ENCODE assay signal across 23 cellular contexts in the genomic region with DNA sequence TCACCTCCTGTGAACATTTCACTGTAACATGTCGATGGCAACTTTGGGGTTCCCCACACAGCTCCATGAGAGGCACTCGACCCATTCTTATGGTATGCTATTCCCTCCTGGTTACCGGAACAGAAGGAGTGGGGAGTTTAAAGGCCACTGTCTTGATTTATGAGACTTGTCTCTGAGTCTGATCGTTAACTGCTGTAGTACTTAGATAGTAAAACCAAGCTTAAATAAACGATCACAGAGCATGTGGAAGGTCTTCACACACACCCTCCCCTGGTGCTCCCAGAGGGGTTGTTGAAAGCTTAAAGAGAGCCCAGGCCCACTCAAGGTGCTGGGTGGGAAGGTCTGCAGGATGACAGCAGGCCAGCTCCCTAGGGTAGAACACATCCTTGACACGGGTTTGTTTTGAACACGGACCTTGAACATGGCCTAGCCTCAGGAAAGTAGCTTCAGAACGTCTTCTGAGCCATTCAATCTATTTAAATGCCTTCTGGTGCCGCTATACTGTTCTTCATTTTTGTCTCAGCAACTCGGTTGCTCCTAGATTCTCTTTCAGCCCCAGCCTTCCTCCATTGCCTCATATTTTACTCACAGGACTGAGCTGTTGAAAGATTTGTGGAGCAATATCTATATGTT.
DNase-seq lines count a peak whose midpoint lies in the region; ATAC-seq, FAIRE-seq and TF ChIP-seq lines count a peak whose summit lies in the region.
"Had no signal": no experiment of that assay in that cellular context is flagged by ENCODE, and none has a peak within 500 bp of the region (broad histone marks: within the 10 kb centered on the region; RNA-seq: fewer than 3 reads in every experiment).

No MANE protein-coding gene starts in this region.

- WGBS in prostate gland: 30% methylated on average over 10 of the region's 10 CpGs
- 14% methylated on average over 10 of the region's 10 CpGs for WGBS in HepG2 (ENCODE audit: low lambda C conversion rate)

- TF ChIP-seq POLR2A in prostate gland (IDR thresholded peaks at IDR 0.05) (no peak), HepG2 (IDR thresholded peaks at IDR 0.05; ENCODE audit: insufficient read depth in 1 of 2, low read depth in 2 of 2, low read length in 2 of 2) (no peak)

- BruUV-seq in HepG2 (replicated peaks; lab: Mats Ljungman, UMichigan): no TSS peak

- H3K4me1 Mint-ChIP-seq in mesothelial cell of epicardium: peaks cover 31% of the 10 kb centered on the region
- H3K4me1 Mint-ChIP-seq: CD4-positive, alpha-beta memory T cell had no signal

- no peaks in the 10 kb centered on the region for H3K79me2 ChIP-seq in HepG2 (ENCODE audit: insufficient read depth, low read length)

- TF ChIP-seq RAD21 in HepG2 (CRISPR knock-in tag; IDR thresholded peaks at IDR 0.05): no peak

- no peaks in the 10 kb centered on the region for H3K27me3 Mint-ChIP-seq in mesothelial cell of epicardium (ENCODE audit: low read depth)

- peak overlapping the region; percentile 15 for H3K27ac Mint-ChIP-seq in mesothelial cell of epicardium
- H3K27ac Mint-ChIP-seq: CD4-positive, alpha-beta memory T cell; H9 had no signal

- H4K20me1 ChIP-seq in HepG2 (ENCODE audit: insufficient read depth, low read length): no peaks in the 10 kb centered on the region
- H4K20me1 ChIP-seq: BLaER1 treated with 17β-estradiol and CSF1 and Interleukin-3, amounts not matched to agents 10 nM and 100 nM had no signal

- H3K9me3 Mint-ChIP-seq in mesothelial cell of epicardium: peaks cover 20% of the 10 kb centered on the region

- ATAC-seq in omental fat pad (ENCODE audit: low FRiP score) (no peak), HepG2 (no peak)
- ATAC-seq: GM12878, Right ventricle myocardium inferior had no signal

- no peak overlapping the region for H3K4me3 ChIP-seq in HEK293 (ENCODE audit: low read depth, low read length)
- no peak overlapping the region for H3K4me3 ChIP-seq in epithelial cell of esophagus (ENCODE audit: low read length)
- no peak overlapping the region for H3K4me3 ChIP-seq in prostate gland
- H3K4me3 ChIP-seq in HepG2 (replicated peaks in 1 of 3; ENCODE audit: insufficient read depth in 1 of 3, low read depth in 2 of 3, low read length in 3 of 3): no peak overlapping the region
- H3K4me3 ChIP-seq in foreskin fibroblast (ENCODE audit: low read depth in 1 of 2, low read length in 2 of 2): no peak overlapping the region
- H3K4me3 ChIP-seq: BLaER1 treated with 17β-estradiol and CSF1 and Interleukin-3, amounts not matched to agents 10 nM and 100 nM; GM12878 had no signal

- in situ Hi-C loops in HepG2 (cut with HindIII; ENCODE audit: extremely low pct_ligation_motif_present, low pct_unique_long_range_greater_than_20kb): no loop called here

- no peak for FAIRE-seq in HepG2 (lab: Jason Lieb, UNC)
- FAIRE-seq: GM12878, RCC 7860 had no signal

- no peak overlapping the region for H2AFZ ChIP-seq in HepG2 (ENCODE audit: low read length)

- H3K27ac ChIP-seq in HEK293 (ENCODE audit: extremely low read depth, low read depth, low read length): peak overlapping the region; percentile 80
- peak overlapping the region; percentile 41 to 57 for H3K27ac ChIP-seq in prostate gland
- no peak overlapping the region for H3K27ac ChIP-seq in HepG2 (ENCODE audit: extremely low read length, insufficient read depth, low read length)
- H3K27ac ChIP-seq: BLaER1 treated with 17β-estradiol and CSF1 and Interleukin-3, amounts not matched to agents 10 nM and 100 nM had no signal

- DNase-seq in epithelial cell of esophagus (ENCODE audit: low read depth): peak; percentile 44
- DNase-seq in mesothelial cell of epicardium (ENCODE audit: low spot score in 2 of 2, unreplicated experiment in 2 of 2): no peak
- no peak for DNase-seq in prostate gland (ENCODE audit: low spot score)
- no peak for DNase-seq in omental fat pad (ENCODE audit: low spot score)
- no peak for DNase-seq in HepG2 (ENCODE audit: low spot score)
- DNase-seq in foreskin fibroblast: no peak
- DNase-seq in foreskin melanocyte: no peak
- DNase-seq: 8988T; CD4-positive, alpha-beta memory T cell; DND-41; H9; KG1; NCI-H1092 treated with DMSO at 0.1 percent for 48 hours; NCI-H1436 treated with DMSO at 0.1 percent for 48 hours; NCI-H1930; NCI-H345; NCI-H524; OCI-M1 had no signal

- TF ChIP-seq EP300 in HepG2 (IDR thresholded peaks at IDR 0.05; ENCODE audit: low read depth in 2 of 2, low read length in 2 of 2) (no peak), HepG2 (CRISPR knock-in tag; IDR thresholded peaks at IDR 0.05; ENCODE audit: borderline replicate concordance) (no peak)

- H3K9ac ChIP-seq in HepG2 (ENCODE audit: insufficient read depth, low read depth, low read length): no peak overlapping the region
- H3K9ac ChIP-seq: BLaER1 treated with 17β-estradiol and CSF1 and Interleukin-3, amounts not matched to agents 10 nM and 100 nM had no signal

- H3K4me1 ChIP-seq in HEK293 (ENCODE audit: control insufficient read depth, insufficient read depth, low read length) (peaks cover 25% of the 10 kb centered on the region), prostate gland (replicated peaks) (peaks cover 4% of the 10 kb centered on the region), HepG2 (ENCODE audit: insufficient read depth, low read length) (no peaks in the 10 kb centered on the region)

- intact Hi-C loops in prostate gland (cut with DNase I) (no loop called here), HepG2 (cut with micrococcal nuclease; ENCODE audit: unreplicated experiment) (no loop called here)

- H3K36me3 Mint-ChIP-seq in mesothelial cell of epicardium: no peaks in the 10 kb centered on the region
- H3K36me3 Mint-ChIP-seq: CD4-positive, alpha-beta memory T cell had no signal

- POLR2A ChIA-PET in HEK293 (lab: Yijun Ruan, JAX): no interaction called here
- POLR2A ChIA-PET in HepG2 (lab: Yijun Ruan, JAX): no interaction called here

- H3K27me3 ChIP-seq in prostate gland (replicated peaks; ENCODE audit: insufficient read depth) (no peaks in the 10 kb centered on the region), HepG2 (ENCODE audit: control insufficient read depth in 1 of 2, insufficient read depth in 2 of 2, low read length in 2 of 2) (no peaks in the 10 kb centered on the region)

- H3K4me2 ChIP-seq in HepG2 (ENCODE audit: low read depth, low read length): no peak overlapping the region
- H3K4me2 ChIP-seq: BLaER1 treated with 17β-estradiol and CSF1 and Interleukin-3, amounts not matched to agents 10 nM and 100 nM had no signal

- H3K9me3 ChIP-seq in HEK293 (ENCODE audit: control insufficient read depth, insufficient read depth, low read depth, low read length): no peaks in the 10 kb centered on the region
- H3K9me3 ChIP-seq in prostate gland: no peaks in the 10 kb centered on the region
- H3K9me3 ChIP-seq in HepG2 (ENCODE audit: low read length): no peaks in the 10 kb centered on the region

- CTCF ChIA-PET in HEK293 (lab: Yijun Ruan, JAX) (interaction anchor here (0.6 to 1.6 kb wide), 7 partner anchors 11 to 339 kb away, joined by 3 to 5 read pairs (median 3); no protein-coding TSS in a partner anchor), HepG2 (lab: Yijun Ruan, JAX; ENCODE audit: low intra/inter-chr PET ratio, low total read pairs) (no interaction called here)

- no peak overlapping the region for H3K4me3 Mint-ChIP-seq in mesothelial cell of epicardium
- H3K4me3 Mint-ChIP-seq: CD4-positive, alpha-beta memory T cell; H9 had no signal

- H3K36me3 ChIP-seq in HEK293 (ENCODE audit: control insufficient read depth in 2 of 2, insufficient read depth in 1 of 2, low read length in 2 of 2) (no peaks in the 10 kb centered on the region), prostate gland (no peaks in the 10 kb centered on the region), HepG2 (replicated peaks in 1 of 2; ENCODE audit: control insufficient read depth in 1 of 2, insufficient read depth in 2 of 2, low read length in 2 of 2) (no peaks in the 10 kb centered on the region)
- H3K36me3 ChIP-seq: BLaER1 treated with 17β-estradiol and CSF1 and Interleukin-3, amounts not matched to agents 10 nM and 100 nM had no signal

- TF ChIP-seq CTCF in HEK293 (tag by site-specific recombination; IDR thresholded peaks at IDR 0.05) (no peak), epithelial cell of esophagus (IDR thresholded peaks at IDR 0.05; ENCODE audit: insufficient read depth, low read depth, low read length, missing control alignments) (no peak), mesothelial cell of epicardium (IDR thresholded peaks at IDR 0.05; ENCODE audit: unreplicated experiment) (no peak), prostate gland (IDR thresholded peaks at IDR 0.05) (no peak), omental fat pad (IDR thresholded peaks at IDR 0.05) (no peak), HepG2 (CRISPR knock-in tag; IDR thresholded peaks at IDR 0.05) (no peak), foreskin fibroblast (IDR thresholded peaks at IDR 0.05; ENCODE audit: low read depth, low read length) (no peak)

TF ChIP-seq in HEK293, 187 proteins besides CTCF, POLR2A, EP300 and RAD21 (continues in another document):
- TF ChIP-seq, protein P1, sequence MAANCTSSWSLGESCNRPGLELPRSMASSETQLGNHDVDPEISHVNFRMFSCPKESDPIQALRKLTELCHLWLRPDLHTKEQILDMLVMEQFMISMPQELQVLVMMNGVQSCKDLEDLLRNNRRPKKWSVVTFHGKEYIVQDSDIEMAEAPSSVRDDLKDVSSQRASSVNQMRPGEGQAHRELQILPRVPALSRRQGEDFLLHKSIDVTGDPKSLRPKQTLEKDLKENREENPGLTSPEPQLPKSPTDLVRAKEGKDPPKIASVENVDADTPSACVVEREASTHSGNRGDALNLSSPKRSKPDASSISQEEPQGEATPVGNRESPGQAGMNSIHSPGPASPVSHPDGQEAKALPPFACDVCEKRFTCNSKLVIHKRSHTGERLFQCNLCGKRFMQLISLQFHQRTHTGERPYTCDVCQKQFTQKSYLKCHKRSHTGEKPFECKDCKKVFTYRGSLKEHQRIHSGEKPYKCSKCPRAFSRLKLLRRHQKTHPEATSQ (tag by site-specific recombination; IDR thresholded peaks at IDR 0.05): no peak
- TF ChIP-seq SALL2 (tag by site-specific recombination; IDR thresholded peaks at IDR 0.05; ENCODE audit: borderline replicate concordance) (no peak), ZNF292 (tag by site-specific recombination; IDR thresholded peaks at IDR 0.05; ENCODE audit: borderline replicate concordance, low read depth) (no peak)

TF ChIP-seq in HepG2, 621 proteins besides CTCF, POLR2A, EP300 and RAD21 (continues in another document):
- TF ChIP-seq HOXD1 (CRISPR knock-in tag; IDR thresholded peaks at IDR 0.05) (no peak), FIP1L1 (IDR thresholded peaks at IDR 0.05; ENCODE audit: borderline replicate concordance, insufficient read depth, low read depth, low read length) (no peak), CC2D1A (CRISPR knock-in tag; IDR thresholded peaks at IDR 0.05) (no peak), CREB1 (IDR thresholded peaks at IDR 0.05) (no peak), CREB1 (CRISPR knock-in tag; IDR thresholded peaks at IDR 0.05) (no peak)
- TF ChIP-seq, protein P2, sequence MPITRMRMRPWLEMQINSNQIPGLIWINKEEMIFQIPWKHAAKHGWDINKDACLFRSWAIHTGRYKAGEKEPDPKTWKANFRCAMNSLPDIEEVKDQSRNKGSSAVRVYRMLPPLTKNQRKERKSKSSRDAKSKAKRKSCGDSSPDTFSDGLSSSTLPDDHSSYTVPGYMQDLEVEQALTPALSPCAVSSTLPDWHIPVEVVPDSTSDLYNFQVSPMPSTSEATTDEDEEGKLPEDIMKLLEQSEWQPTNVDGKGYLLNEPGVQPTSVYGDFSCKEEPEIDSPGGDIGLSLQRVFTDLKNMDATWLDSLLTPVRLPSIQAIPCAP (CRISPR knock-in tag; IDR thresholded peaks at IDR 0.05; ENCODE audit: low read depth): no peak

Comparison
In these comparisons a context has a peak if more than half of its experiments do, and no peak if none do; other contexts are left out.
1. Of the 63 proteins assayed by ChIP-seq in both HepG2 and HEK293: peak only in HepG2: none; only in HEK293: MZF1, PRDM4, ZBTB8A, ZNF18, ZNF335, ZNF580 and 1 more; in both: none; in neither: 56.